ENCODE assay signal across 7 cellular contexts in the genomic region with DNA sequence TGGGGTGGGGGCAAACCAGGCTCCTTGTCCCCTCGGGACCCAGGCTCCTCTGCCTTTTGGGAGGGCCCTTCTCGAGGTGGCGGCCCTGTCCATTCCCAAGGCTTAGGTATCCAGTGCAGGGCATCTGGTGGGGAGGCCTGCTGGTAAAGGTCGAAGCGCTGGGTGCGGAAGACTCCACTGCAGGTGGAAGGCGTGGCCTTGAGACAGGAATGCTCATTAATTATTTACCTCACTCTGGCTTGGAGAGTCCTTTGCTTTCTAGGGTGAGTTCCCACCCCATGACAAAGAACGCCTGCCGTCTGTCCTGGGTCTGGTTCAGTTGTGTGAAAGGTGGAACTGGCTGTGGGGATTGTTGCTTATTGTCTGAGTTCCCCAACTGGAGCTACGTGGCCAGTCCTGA.
DNase-seq lines count a peak whose midpoint lies in the region; ATAC-seq, FAIRE-seq and TF ChIP-seq lines count a peak whose summit lies in the region.
"Not testable (repeated sequence)": the region's sequence is repeated elsewhere in the genome, so short reads cannot be mapped to it uniquely, and the experiment has no call there.

No MANE protein-coding gene starts in this region.

- H4K20me1 ChIP-seq in K562 (replicated peaks; ENCODE audit: control insufficient read depth, insufficient read depth, low read length); hepatocyte (ENCODE audit: insufficient read depth, poor library complexity, severe bottlenecking): not testable (repeated sequence)

- H3K36me3 Mint-ChIP-seq in Calu3 (ENCODE audit: insufficient read depth, unreplicated experiment): not testable (repeated sequence)

- not testable (repeated sequence) for H3K4me3 Mint-ChIP-seq in Calu3 (ENCODE audit: low read depth, unreplicated experiment)

- not testable (repeated sequence) for H3K4me1 ChIP-seq in K562 (replicated peaks in 1 of 2; ENCODE audit: control insufficient read depth in 2 of 2, insufficient read depth in 2 of 2, low read length in 2 of 2); hepatocyte (ENCODE audit: insufficient read depth)

- not testable (repeated sequence) for H3K36me3 ChIP-seq in K562 (ENCODE audit: control insufficient read depth, insufficient read depth, low read length); hepatocyte (replicated peaks; ENCODE audit: insufficient read depth, low read depth)

- H2AFZ ChIP-seq in K562 (ENCODE audit: low read depth, low read length); hepatocyte: not testable (repeated sequence)

- TF ChIP-seq POLR2A in K562 (conservative IDR thresholded peaks at IDR 0.05): not testable (repeated sequence)

- not testable (repeated sequence) for H3K79me2 ChIP-seq in K562 (ENCODE audit: control insufficient read depth, insufficient read depth, low read length); hepatocyte

- H3K9me3 Mint-ChIP-seq in Calu3 (ENCODE audit: low read depth, unreplicated experiment): not testable (repeated sequence)

- not testable (repeated sequence) for H3K9me2 ChIP-seq in hepatocyte (replicated peaks; ENCODE audit: insufficient read depth)

- DNase-seq in Calu3: peak; percentile 25
- DNase-seq in LoVo (ENCODE audit: low spot score): peak; percentile 2
- not testable (repeated sequence) for DNase-seq in K562 (ENCODE audit: extremely low read depth in 1 of 4, low spot score in 3 of 4)
- DNase-seq in hepatocyte (ENCODE audit: low spot score): peak; percentile 34
- peak; percentile 47 for DNase-seq in kidney tubule cell (ENCODE audit: low spot score)
- DNase-seq in mucosa of gallbladder (ENCODE audit: low spot score): peak; percentile 65
- DNase-seq in renal cortical epithelial cell (ENCODE audit: low read depth): peak; percentile 40

- not testable (repeated sequence) for TF ChIP-seq EP300 in K562 (IDR thresholded peaks at IDR 0.05; ENCODE audit: low read length)

- not testable (repeated sequence) for H3K9me1 ChIP-seq in K562 (ENCODE audit: control insufficient read depth, insufficient read depth, low read length)

- intact Hi-C loops in Calu3 (cut with micrococcal nuclease; ENCODE audit: unreplicated experiment); K562 (cut with micrococcal nuclease): not testable (repeated sequence)

- BruUV-seq in Calu3 (replicated peaks; lab: Mats Ljungman, UMichigan); K562 (replicated peaks; lab: Mats Ljungman, UMichigan): not testable (repeated sequence)

- CTCF ChIA-PET in Calu3 (lab: Charles Lee); K562 (lab: Yijun Ruan, JAX; ENCODE audit: low intra/inter-chr PET ratio): not testable (repeated sequence)

- H3K27me3 ChIP-seq in K562 (ENCODE audit: control insufficient read depth in 2 of 2, insufficient read depth in 2 of 2, low read length in 2 of 2); hepatocyte: not testable (repeated sequence)

- not testable (repeated sequence) for ATAC-seq in K562

- 94% methylated on average over 10 of the region's 10 CpGs for WGBS in K562 (ENCODE audit: insufficient coverage, low coverage, missing lambda C conversion rate)
- 82% methylated on average over 9 of the region's 10 CpGs for WGBS in hepatocyte (ENCODE audit: low lambda C conversion rate, missing lambda C conversion rate)

- H3K9ac ChIP-seq in K562 (ENCODE audit: insufficient read depth in 1 of 2, low read depth in 2 of 2, low read length in 2 of 2): not testable (repeated sequence)

- TF ChIP-seq RAD21 in K562 (CRISPR knock-in tag; conservative IDR thresholded peaks at IDR 0.05 in 1 of 2, IDR thresholded peaks at IDR 0.05 in 1 of 2): not testable (repeated sequence)

- not testable (repeated sequence) for H3K27ac Mint-ChIP-seq in Calu3 (ENCODE audit: unreplicated experiment)

- H3K4me3 ChIP-seq in K562, hepatocyte: not testable (repeated sequence)

- H3K9me3 ChIP-seq in K562 (replicated peaks; ENCODE audit: control insufficient read depth, insufficient read depth, low read depth, low read length); hepatocyte (ENCODE audit: low read depth): not testable (repeated sequence)

- not testable (repeated sequence) for TF ChIP-seq CTCF in Calu3 (IDR thresholded peaks at IDR 0.05; ENCODE audit: unreplicated experiment); K562 (IDR thresholded peaks at IDR 0.05 in 2 of 3, conservative IDR thresholded peaks at IDR 0.05 in 1 of 3; ENCODE audit: insufficient read depth in 2 of 3, low read depth in 1 of 3, low read length in 3 of 3); hepatocyte (IDR thresholded peaks at IDR 0.05; ENCODE audit: poor library complexity)

- H3K4me1 Mint-ChIP-seq in Calu3 (ENCODE audit: low read depth, unreplicated experiment): not testable (repeated sequence)

- H3K4me2 ChIP-seq in K562 (ENCODE audit: insufficient read depth, low read length); hepatocyte: not testable (repeated sequence)

- not testable (repeated sequence) for H3K27ac ChIP-seq in K562 (ENCODE audit: extremely low read depth, low read depth, low read length); hepatocyte

- not testable (repeated sequence) for H3K27me3 Mint-ChIP-seq in Calu3 (ENCODE audit: unreplicated experiment)

- FAIRE-seq in K562 (lab: Jason Lieb, UNC): peak; percentile 26

- in situ Hi-C loops in K562 (cut with MboI): not testable (repeated sequence)

- POLR2A ChIA-PET in K562 (lab: Yijun Ruan, JAX): not testable (repeated sequence)
